In genomic region chr7:43758861-43759683, GRCh38 we compare ENCODE assay signal across 8 cellular contexts. TPM values are rescaled to one million over a fixed set of nuclear protein-coding genes. Genes with fewer than 3 reads are reported as not detected.
DNase-seq lines count a peak whose midpoint lies in the region; ATAC-seq and TF ChIP-seq lines count a peak whose summit lies in the region.

No MANE protein-coding gene starts in this region.

- no peaks in the 10 kb centered on the region for H3K36me3 Mint-ChIP-seq in Caco-2 (ENCODE audit: insufficient read depth, unreplicated experiment)
- peaks cover 2% of the 10 kb centered on the region for H3K36me3 Mint-ChIP-seq in T-helper 1 cell treated with Interleukin-12 subunit alpha and Interleukin-12 subunit beta and Interleukin-4 antibody, amounts not matched to agents 30 μg/mL and 1 μg/mL, for 36 hours (ENCODE audit: low read depth)

- H3K9me3 Mint-ChIP-seq in Caco-2 (ENCODE audit: unreplicated experiment): no peaks in the 10 kb centered on the region
- H3K9me3 Mint-ChIP-seq in T-helper 1 cell treated with Interleukin-12 subunit alpha and Interleukin-12 subunit beta and Interleukin-4 antibody, amounts not matched to agents 30 μg/mL and 1 μg/mL, for 36 hours: no peaks in the 10 kb centered on the region

- H3K4me3 ChIP-seq in Caco-2 (ENCODE audit: low read depth, low read length): peak overlapping the region; percentile 52
- H3K4me3 ChIP-seq in body of pancreas: peak overlapping the region; percentile 71 to 96
- peak overlapping the region; percentile 63 for H3K4me3 ChIP-seq in iPS-20b (ENCODE audit: low read length)
- H3K4me3 ChIP-seq in skin epidermis: peak overlapping the region; percentile 65 to 90 (median 84)

- ATAC-seq in GM19351 (IDR thresholded peaks at IDR 0.05; ENCODE audit: unreplicated experiment): peak; percentile 54
- ATAC-seq in HG03432 (IDR thresholded peaks at IDR 0.05; ENCODE audit: unreplicated experiment): peak; percentile 66
- peak; percentile 75 for ATAC-seq in body of pancreas

- TF ChIP-seq CTCF in Caco-2 (IDR thresholded peaks at IDR 0.05; ENCODE audit: insufficient read depth in 1 of 2, low read depth in 1 of 2, low read length in 1 of 2, severe bottlenecking in 1 of 2, unreplicated experiment in 1 of 2) (no peak), body of pancreas (IDR thresholded peaks at IDR 0.05) (no peak)

- intact Hi-C loops in Caco-2 (cut with micrococcal nuclease; ENCODE audit: unreplicated experiment): loop anchor here (2.0 kb wide), 1 partner anchor 30 kb away; the partner anchor contains the start of gene COA1
- intact Hi-C loops in body of pancreas (cut with DNase I): no loop called here

- H3K36me3 ChIP-seq in Caco-2 (ENCODE audit: control insufficient read depth, insufficient read depth, low read length): no peaks in the 10 kb centered on the region
- H3K36me3 ChIP-seq in body of pancreas (replicated peaks in 1 of 2; ENCODE audit: insufficient read depth in 1 of 2, low read depth in 2 of 2): no peaks in the 10 kb centered on the region
- no peaks in the 10 kb centered on the region for H3K36me3 ChIP-seq in iPS-20b (ENCODE audit: insufficient read depth, low read depth, low read length)

- H3K9me3 ChIP-seq in Caco-2 (no peaks in the 10 kb centered on the region), body of pancreas (no peaks in the 10 kb centered on the region), iPS-20b (ENCODE audit: insufficient read depth, low read depth, low read length) (no peaks in the 10 kb centered on the region)

- peaks cover 9% of the 10 kb centered on the region for H3K4me1 Mint-ChIP-seq in Caco-2 (ENCODE audit: low read depth, unreplicated experiment)
- H3K4me1 Mint-ChIP-seq in T-helper 1 cell treated with Interleukin-12 subunit alpha and Interleukin-12 subunit beta and Interleukin-4 antibody, amounts not matched to agents 30 μg/mL and 1 μg/mL, for 36 hours (ENCODE audit: low read depth): peaks cover 30% of the 10 kb centered on the region

- peak overlapping the region; percentile 34; the same call in 1 of the 2 replicates for H3K9ac ChIP-seq in iPS-20b (ENCODE audit: low read depth, low read length)

- peaks cover 13% of the 10 kb centered on the region for H3K4me1 ChIP-seq in Caco-2
- peaks cover 12% of the 10 kb centered on the region for H3K4me1 ChIP-seq in body of pancreas
- peaks cover 16% of the 10 kb centered on the region for H3K4me1 ChIP-seq in iPS-20b (ENCODE audit: insufficient read depth, low read length)

- POLR2A ChIA-PET in Caco-2 (lab: Charles Lee): interaction anchor here (0.5 to 0.7 kb wide), 3 partner anchors 29 to 59 kb away, joined by 3 to 6 read pairs (median 3); partner anchors contain the start of gene COA1

- TSS peak; percentile 40 for BruUV-seq in Caco-2 (replicated peaks; lab: Mats Ljungman, UMichigan)

- WGBS in body of pancreas, 2 donors: 6 to 13% methylated on average over 20 to 43 of the region's 51 CpGs

- peak in 1 of 2 experiments; percentile 53 for DNase-seq in Caco-2
- DNase-seq in body of pancreas: peak in 3 of 4 donors; percentile 20 to 34 (median 24)
- no peak for DNase-seq in effector CD8-positive, alpha-beta T cell (lab: John Stamatoyannopoulos, UW)

- peaks cover 6% of the 10 kb centered on the region for H3K27me3 Mint-ChIP-seq in Caco-2 (ENCODE audit: insufficient read depth, unreplicated experiment)
- peaks cover 8% of the 10 kb centered on the region for H3K27me3 Mint-ChIP-seq in T-helper 1 cell treated with Interleukin-12 subunit alpha and Interleukin-12 subunit beta and Interleukin-4 antibody, amounts not matched to agents 30 μg/mL and 1 μg/mL, for 36 hours (ENCODE audit: low read depth)

- no peak overlapping the region for H3K27ac Mint-ChIP-seq in Caco-2 (ENCODE audit: unreplicated experiment)
- peak overlapping the region; percentile 76 for H3K27ac Mint-ChIP-seq in T-helper 1 cell treated with Interleukin-12 subunit alpha and Interleukin-12 subunit beta and Interleukin-4 antibody, amounts not matched to agents 30 μg/mL and 1 μg/mL, for 36 hours

- H3K4me3 Mint-ChIP-seq in Caco-2 (ENCODE audit: unreplicated experiment): peak overlapping the region; percentile 41
- H3K4me3 Mint-ChIP-seq in T-helper 1 cell treated with Interleukin-12 subunit alpha and Interleukin-12 subunit beta and Interleukin-4 antibody, amounts not matched to agents 30 μg/mL and 1 μg/mL, for 36 hours: peak overlapping the region; percentile 83

- H3K27me3 ChIP-seq in Caco-2 (replicated peaks; ENCODE audit: control insufficient read depth, insufficient read depth, low read length): no peaks in the 10 kb centered on the region
- H3K27me3 ChIP-seq in body of pancreas: no peaks in the 10 kb centered on the region
- H3K27me3 ChIP-seq in iPS-20b (ENCODE audit: insufficient read depth, low read length): peaks cover 37% of the 10 kb centered on the region

- CTCF ChIA-PET in Caco-2 (lab: Charles Lee): interaction anchor here (1.4 kb wide), 1 partner anchor 176 kb away, joined by 4 read pairs; the partner anchor contains the start of gene STK17A

- no peak for TF ChIP-seq POLR2A in body of pancreas (IDR thresholded peaks at IDR 0.05)

- H3K27ac ChIP-seq in body of pancreas: peak overlapping the region; percentile 52 to 69 (median 66)
- no peak overlapping the region for H3K27ac ChIP-seq in iPS-20b (ENCODE audit: low read length)
- peak overlapping the region; percentile 64 to 91 (median 84) for H3K27ac ChIP-seq in skin epidermis

RNA-seq across cellular contexts. Expression of gene BLVRA, which starts 0.6 kb away (rescaled TPM):
- total RNA-seq in Caco-2 (2022) (19.1 and 27.9 TPM in 2 replicates), body of pancreas (10 to 100 TPM in 1 of 2 donors, 1 to 10 TPM in 1; 4.6 to 25.2 TPM)

RNA-seq across cellular contexts. Expression of gene COA1, which starts 29.7 kb away (rescaled TPM):
- total RNA-seq in Caco-2 (2022) (93.4 and 94.7 TPM in 2 replicates), body of pancreas (10 to 100 TPM; 36.8 to 52.4 TPM)
